In the genomic region with DNA sequence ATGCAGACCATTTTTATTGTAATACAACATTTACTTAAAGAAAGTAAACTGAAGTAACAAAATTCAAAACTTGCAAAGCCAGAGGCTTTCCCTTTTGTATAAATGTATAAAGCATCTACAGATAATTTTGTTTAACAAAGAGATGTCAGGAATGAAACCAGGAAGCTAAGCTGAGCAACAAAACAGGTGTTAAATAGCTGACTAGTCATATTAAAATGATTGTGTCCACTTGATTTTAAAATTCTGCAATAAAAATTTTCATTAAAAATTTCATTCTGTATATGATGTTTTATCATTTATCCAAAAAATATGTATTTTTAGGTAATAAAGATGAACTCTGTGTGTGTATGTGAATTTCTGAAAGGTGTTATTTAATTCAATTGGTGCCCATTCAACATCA, we compare ENCODE assay signal across 3 cellular contexts.
TF ChIP-seq lines count a peak whose summit lies in the region.

No MANE protein-coding gene starts in this region.

TF ChIP-seq in HepG2, 621 proteins besides CTCF, POLR2A, EP300 and RAD21:
- no peak for TF ChIP-seq NFYB (CRISPR knock-in tag; IDR thresholded peaks at IDR 0.05)
- no peak for TF ChIP-seq ZC3H13 (CRISPR knock-in tag; IDR thresholded peaks at IDR 0.05)
- no peak for TF ChIP-seq ZNF274 (CRISPR knock-in tag; IDR thresholded peaks at IDR 0.05)
- TF ChIP-seq, protein P1, sequence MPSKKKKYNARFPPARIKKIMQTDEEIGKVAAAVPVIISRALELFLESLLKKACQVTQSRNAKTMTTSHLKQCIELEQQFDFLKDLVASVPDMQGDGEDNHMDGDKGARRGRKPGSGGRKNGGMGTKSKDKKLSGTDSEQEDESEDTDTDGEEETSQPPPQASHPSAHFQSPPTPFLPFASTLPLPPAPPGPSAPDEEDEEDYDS (CRISPR knock-in tag; IDR thresholded peaks at IDR 0.05): no peak
- TF ChIP-seq ZNF484 (CRISPR knock-in tag; IDR thresholded peaks at IDR 0.05; ENCODE audit: borderline replicate concordance, low read depth): no peak
- no peak for TF ChIP-seq GABPA (IDR thresholded peaks at IDR 0.05; ENCODE audit: low read depth, low read length)
- TF ChIP-seq GABPA (CRISPR knock-in tag; IDR thresholded peaks at IDR 0.05; ENCODE audit: low read depth): no peak
- TF ChIP-seq MIXL1 (CRISPR knock-in tag; IDR thresholded peaks at IDR 0.05): no peak
- peak; percentile 54 for TF ChIP-seq MAFF (IDR thresholded peaks at IDR 0.05; ENCODE audit: low read depth, low read length)
- TF ChIP-seq ZBTB38 (CRISPR knock-in tag; IDR thresholded peaks at IDR 0.05): no peak
- TF ChIP-seq ZNF138 (CRISPR knock-in tag; IDR thresholded peaks at IDR 0.05; ENCODE audit: low read depth): no peak
- no peak for TF ChIP-seq TEAD3 (CRISPR knock-in tag; optimal IDR thresholded peaks at IDR 0.05; ENCODE audit: borderline replicate concordance)
- TF ChIP-seq MAFK (conservative IDR thresholded peaks at IDR 0.05 in 1 of 2, IDR thresholded peaks at IDR 0.05 in 1 of 2; ENCODE audit: low read length in 2 of 2): peak; percentile 53 to 73; a peak in 3 of 4 replicates
- no peak for TF ChIP-seq POGZ (CRISPR knock-in tag; IDR thresholded peaks at IDR 0.05)

TF ChIP-seq in IMR-90, 13 proteins besides CTCF, POLR2A, EP300 and RAD21:
- TF ChIP-seq MAFK (IDR thresholded peaks at IDR 0.05; ENCODE audit: low read depth, low read length) (peak; percentile 24; the same call in 1 of the 2 replicates), CEBPB (IDR thresholded peaks at IDR 0.05; ENCODE audit: low read depth, low read length) (no peak)

TF ChIP-seq in K562, 482 proteins besides CTCF, POLR2A, EP300 and RAD21:
- TF ChIP-seq RBM34 (IDR thresholded peaks at IDR 0.05; ENCODE audit: borderline replicate concordance, insufficient read depth, low read length): no peak
- peak; percentile 35; the same call in 1 of the 2 replicates for TF ChIP-seq ZNF316 (IDR thresholded peaks at IDR 0.05)
- TF ChIP-seq, protein P2, sequence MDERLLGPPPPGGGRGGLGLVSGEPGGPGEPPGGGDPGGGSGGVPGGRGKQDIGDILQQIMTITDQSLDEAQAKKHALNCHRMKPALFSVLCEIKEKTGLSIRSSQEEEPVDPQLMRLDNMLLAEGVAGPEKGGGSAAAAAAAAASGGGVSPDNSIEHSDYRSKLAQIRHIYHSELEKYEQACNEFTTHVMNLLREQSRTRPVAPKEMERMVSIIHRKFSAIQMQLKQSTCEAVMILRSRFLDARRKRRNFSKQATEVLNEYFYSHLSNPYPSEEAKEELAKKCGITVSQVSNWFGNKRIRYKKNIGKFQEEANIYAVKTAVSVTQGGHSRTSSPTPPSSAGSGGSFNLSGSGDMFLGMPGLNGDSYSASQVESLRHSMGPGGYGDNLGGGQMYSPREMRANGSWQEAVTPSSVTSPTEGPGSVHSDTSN (CRISPR knock-in tag; IDR thresholded peaks at IDR 0.05; ENCODE audit: low read depth): no peak
- TF ChIP-seq, protein P2 (tag; conservative IDR thresholded peaks at IDR 0.05; ENCODE audit: low read depth): no peak
- no peak for TF ChIP-seq TGIF2 (CRISPR knock-in tag; IDR thresholded peaks at IDR 0.05)
- TF ChIP-seq RNF2 (IDR thresholded peaks at IDR 0.05): no peak
- TF ChIP-seq ZNF121 (CRISPR knock-in tag; conservative IDR thresholded peaks at IDR 0.05): no peak
